28 cellular contexts compared by ENCODE assay signal in the genomic region with DNA sequence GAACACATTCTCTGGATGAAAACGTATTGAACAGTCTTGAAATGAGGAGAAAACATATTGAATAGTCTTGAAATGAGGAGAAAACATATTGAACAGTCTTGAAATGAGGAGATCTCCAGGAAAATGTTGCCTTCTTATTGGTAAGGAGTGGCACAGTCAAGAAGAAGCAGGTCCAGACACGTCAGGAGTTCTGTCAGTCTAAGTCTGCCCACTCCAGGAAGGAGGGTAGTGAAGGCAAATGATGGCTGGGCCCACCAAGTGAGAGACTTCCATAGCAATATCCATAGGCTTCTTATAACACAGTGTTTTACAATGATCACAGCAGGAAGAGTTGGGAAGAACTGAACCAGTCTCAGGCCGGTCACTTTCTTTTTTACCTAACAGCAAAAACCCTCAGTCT.
"Had no signal": no experiment of that assay in that cellular context is flagged by ENCODE, and none has a peak within 500 bp of the region (broad histone marks: within the 10 kb centered on the region; RNA-seq: fewer than 3 reads in every experiment).

No MANE protein-coding gene starts in this region.

- H3K4me2 ChIP-seq: hepatocyte, neural progenitor cell had no signal

- H3K9me3 ChIP-seq: esophagus muscularis mucosa, gastroesophageal sphincter, heart left ventricle, mucosa of descending colon, ovary, psoas muscle, sigmoid colon, stomach, thyroid gland, vagina had no signal

- DNase-seq: cortex of kidney; effector CD4-positive, alpha-beta T cell; heart left ventricle; kidney; mesenchymal stem cell; mucosa of descending colon; naive B cell; ovary; posterior cingulate gyrus; psoas muscle; right cardiac atrium; sigmoid colon; stimulated activated CD4-positive, alpha-beta T cell treated with anti-CD3 and anti-CD28 coated beads, Interleukin-2, amount 100 ng/mL, for 24 hours; stimulated activated CD4-positive, alpha-beta T cell treated with anti-CD3 and anti-CD28 coated beads, Interleukin-4, amount 100 ng/mL, for 24 hours; stimulated activated naive CD4-positive, alpha-beta T cell treated with Interleukin-2 at 50 U/mL for 16 hours; stomach; thyroid gland; trophoblast cell had no signal

- H3K9me3 Mint-ChIP-seq: mesothelial cell of epicardium; natural killer cell treated with Interleukin-12 subunit alpha and Interleukin-12 subunit beta and Interleukin-15 and Interleukin-18, amount 100 ng/mL, for 72 hours; neural progenitor cell had no signal

- H3K79me2 ChIP-seq: hepatocyte had no signal

- H3K27ac ChIP-seq: foreskin keratinocyte, heart left ventricle, hepatocyte, neural progenitor cell, ovary, psoas muscle, stomach, vagina had no signal

- H3K27ac Mint-ChIP-seq: mesothelial cell of epicardium; natural killer cell treated with Interleukin-12 subunit alpha and Interleukin-12 subunit beta and Interleukin-15 and Interleukin-18, amount 100 ng/mL, for 72 hours; neural progenitor cell; stimulated activated effector memory CD8-positive, alpha-beta T cell treated with anti-CD3 and anti-CD28 coated beads, Interleukin-12 subunit alpha, Interleukin-12 subunit beta, amount 100 ng/mL, for 72 hours had no signal

- H3K36me3 Mint-ChIP-seq: mesothelial cell of epicardium; naive B cell; natural killer cell treated with Interleukin-12 subunit alpha and Interleukin-12 subunit beta and Interleukin-15 and Interleukin-18, amount 100 ng/mL, for 72 hours; neural progenitor cell; stimulated activated effector memory CD8-positive, alpha-beta T cell treated with anti-CD3 and anti-CD28 coated beads, Interleukin-12 subunit alpha, Interleukin-12 subunit beta, amount 100 ng/mL, for 72 hours had no signal

- H3K4me1 ChIP-seq: foreskin keratinocyte, gastroesophageal sphincter, heart left ventricle, neural progenitor cell, psoas muscle, stomach, vagina had no signal

- H3K4me1 Mint-ChIP-seq: naive B cell; stimulated activated effector memory CD8-positive, alpha-beta T cell treated with anti-CD3 and anti-CD28 coated beads, Interleukin-12 subunit alpha, Interleukin-12 subunit beta, amount 100 ng/mL, for 72 hours had no signal

- H2AFZ ChIP-seq: hepatocyte had no signal

- H3K9ac ChIP-seq: neural progenitor cell had no signal

- H3K4me3 ChIP-seq: gastroesophageal sphincter, heart left ventricle, hepatocyte, lung, mucosa of descending colon, neural progenitor cell, ovary, psoas muscle, sigmoid colon, stomach, thyroid gland had no signal

- H3K36me3 ChIP-seq: esophagus muscularis mucosa, gastroesophageal sphincter, heart left ventricle, neural progenitor cell, ovary, sigmoid colon, stomach, thyroid gland, vagina had no signal

- H3K27me3 ChIP-seq: esophagus muscularis mucosa, foreskin keratinocyte, gastroesophageal sphincter, heart left ventricle, hepatocyte, neural progenitor cell, ovary, sigmoid colon, stomach, thyroid gland, vagina had no signal

- H3K4me3 Mint-ChIP-seq: mesothelial cell of epicardium; natural killer cell treated with Interleukin-12 subunit alpha and Interleukin-12 subunit beta and Interleukin-15 and Interleukin-18, amount 100 ng/mL, for 72 hours; neural progenitor cell; stimulated activated effector memory CD8-positive, alpha-beta T cell treated with anti-CD3 and anti-CD28 coated beads, Interleukin-12 subunit alpha, Interleukin-12 subunit beta, amount 100 ng/mL, for 72 hours had no signal
